Comparison of ENCODE assay signal across 1 cellular context in genomic region chr15:51580982-51581381, GRCh38.
A peak's percentile ranks its signal among the peaks of the same experiment; 100 is the strongest.
TF ChIP-seq lines count a peak whose summit lies in the region.

No MANE protein-coding gene starts in this region.

TF ChIP-seq in K562, 482 proteins besides CTCF, POLR2A, EP300 and RAD21 (continued from another document):
- TF ChIP-seq REST (CRISPR knock-in tag; IDR thresholded peaks at IDR 0.05; ENCODE audit: low read depth) (no peak), ZFX (CRISPR knock-in tag; IDR thresholded peaks at IDR 0.05) (no peak), MTA3 (IDR thresholded peaks at IDR 0.05; ENCODE audit: borderline replicate concordance) (0 out of 2 replicates have a peak, but pooled peaks have one; percentile 22), TFAP4 (CRISPR knock-in tag; IDR thresholded peaks at IDR 0.05; ENCODE audit: borderline replicate concordance) (no peak), ZKSCAN8 (CRISPR knock-in tag; IDR thresholded peaks at IDR 0.05) (no peak), POLR3G (IDR thresholded peaks at IDR 0.05; ENCODE audit: extremely low read depth, insufficient read length, insufficient replicate concordance) (no peak), SMAD3 (CRISPR knock-in tag; conservative IDR thresholded peaks at IDR 0.05) (no peak), KDM2B (CRISPR knock-in tag; IDR thresholded peaks at IDR 0.05) (no peak), MNT (conservative IDR thresholded peaks at IDR 0.05) (0 out of 4 replicates have a peak, but pooled peaks of 1 of the 2 experiments have one; percentile 13), EP400 (IDR thresholded peaks at IDR 0.05) (peak; percentile 13; the same call in 1 of the 2 replicates), AFF1 (IDR thresholded peaks at IDR 0.05; ENCODE audit: low read depth in 1 of 2, partially characterized antibody in 2 of 2) (no peak), GABPA (tag; conservative IDR thresholded peaks at IDR 0.05; ENCODE audit: low read depth) (0 out of 2 replicates have a peak, but pooled peaks have one; percentile 6), MED1 (CRISPR knock-in tag; IDR thresholded peaks at IDR 0.05; ENCODE audit: borderline replicate concordance) (no peak), PKNOX1 (IDR thresholded peaks at IDR 0.05) (no peak), HDAC6 (IDR thresholded peaks at IDR 0.05; ENCODE audit: low read depth, low read length) (no peak), HEY1 (CRISPR knock-in tag; IDR thresholded peaks at IDR 0.05; ENCODE audit: borderline replicate concordance) (no peak), NR2C1 (IDR thresholded peaks at IDR 0.05) (no peak), NR2C1 (tag; IDR thresholded peaks at IDR 0.05) (no peak), PHF21A (IDR thresholded peaks at IDR 0.05; ENCODE audit: borderline replicate concordance, low read depth) (no peak), POLR2H (tag; IDR thresholded peaks at IDR 0.05; ENCODE audit: low read depth) (no peak), ZC3H11A (IDR thresholded peaks at IDR 0.05; ENCODE audit: low read depth, low read length) (no peak), CEBPG (CRISPR knock-in tag; IDR thresholded peaks at IDR 0.05) (no peak), CEBPG (tag; conservative IDR thresholded peaks at IDR 0.05 in 1 of 2, IDR thresholded peaks at IDR 0.05 in 1 of 2) (no peak), MCM7 (IDR thresholded peaks at IDR 0.05) (no peak), L3MBTL2 (IDR thresholded peaks at IDR 0.05) (no peak), ZNF699 (CRISPR knock-in tag; IDR thresholded peaks at IDR 0.05; ENCODE audit: insufficient replicate concordance) (no peak), MBD2 (IDR thresholded peaks at IDR 0.05; ENCODE audit: borderline replicate concordance, low read depth) (no peak), SOX6 (IDR thresholded peaks at IDR 0.05) (peak; percentile 37; the same call in 1 of the 2 replicates)
- TF ChIP-seq, protein P1, sequence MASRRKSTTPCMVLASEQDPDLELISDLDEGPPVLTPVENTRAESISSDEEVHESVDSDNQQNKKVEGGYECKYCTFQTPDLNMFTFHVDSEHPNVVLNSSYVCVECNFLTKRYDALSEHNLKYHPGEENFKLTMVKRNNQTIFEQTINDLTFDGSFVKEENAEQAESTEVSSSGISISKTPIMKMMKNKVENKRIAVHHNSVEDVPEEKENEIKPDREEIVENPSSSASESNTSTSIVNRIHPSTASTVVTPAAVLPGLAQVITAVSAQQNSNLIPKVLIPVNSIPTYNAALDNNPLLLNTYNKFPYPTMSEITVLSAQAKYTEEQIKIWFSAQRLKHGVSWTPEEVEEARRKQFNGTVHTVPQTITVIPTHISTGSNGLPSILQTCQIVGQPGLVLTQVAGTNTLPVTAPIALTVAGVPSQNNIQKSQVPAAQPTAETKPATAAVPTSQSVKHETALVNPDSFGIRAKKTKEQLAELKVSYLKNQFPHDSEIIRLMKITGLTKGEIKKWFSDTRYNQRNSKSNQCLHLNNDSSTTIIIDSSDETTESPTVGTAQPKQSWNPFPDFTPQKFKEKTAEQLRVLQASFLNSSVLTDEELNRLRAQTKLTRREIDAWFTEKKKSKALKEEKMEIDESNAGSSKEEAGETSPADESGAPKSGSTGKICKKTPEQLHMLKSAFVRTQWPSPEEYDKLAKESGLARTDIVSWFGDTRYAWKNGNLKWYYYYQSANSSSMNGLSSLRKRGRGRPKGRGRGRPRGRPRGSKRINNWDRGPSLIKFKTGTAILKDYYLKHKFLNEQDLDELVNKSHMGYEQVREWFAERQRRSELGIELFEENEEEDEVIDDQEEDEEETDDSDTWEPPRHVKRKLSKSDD (conservative IDR thresholded peaks at IDR 0.05; ENCODE audit: low read length): no peak
- TF ChIP-seq, protein P2, sequence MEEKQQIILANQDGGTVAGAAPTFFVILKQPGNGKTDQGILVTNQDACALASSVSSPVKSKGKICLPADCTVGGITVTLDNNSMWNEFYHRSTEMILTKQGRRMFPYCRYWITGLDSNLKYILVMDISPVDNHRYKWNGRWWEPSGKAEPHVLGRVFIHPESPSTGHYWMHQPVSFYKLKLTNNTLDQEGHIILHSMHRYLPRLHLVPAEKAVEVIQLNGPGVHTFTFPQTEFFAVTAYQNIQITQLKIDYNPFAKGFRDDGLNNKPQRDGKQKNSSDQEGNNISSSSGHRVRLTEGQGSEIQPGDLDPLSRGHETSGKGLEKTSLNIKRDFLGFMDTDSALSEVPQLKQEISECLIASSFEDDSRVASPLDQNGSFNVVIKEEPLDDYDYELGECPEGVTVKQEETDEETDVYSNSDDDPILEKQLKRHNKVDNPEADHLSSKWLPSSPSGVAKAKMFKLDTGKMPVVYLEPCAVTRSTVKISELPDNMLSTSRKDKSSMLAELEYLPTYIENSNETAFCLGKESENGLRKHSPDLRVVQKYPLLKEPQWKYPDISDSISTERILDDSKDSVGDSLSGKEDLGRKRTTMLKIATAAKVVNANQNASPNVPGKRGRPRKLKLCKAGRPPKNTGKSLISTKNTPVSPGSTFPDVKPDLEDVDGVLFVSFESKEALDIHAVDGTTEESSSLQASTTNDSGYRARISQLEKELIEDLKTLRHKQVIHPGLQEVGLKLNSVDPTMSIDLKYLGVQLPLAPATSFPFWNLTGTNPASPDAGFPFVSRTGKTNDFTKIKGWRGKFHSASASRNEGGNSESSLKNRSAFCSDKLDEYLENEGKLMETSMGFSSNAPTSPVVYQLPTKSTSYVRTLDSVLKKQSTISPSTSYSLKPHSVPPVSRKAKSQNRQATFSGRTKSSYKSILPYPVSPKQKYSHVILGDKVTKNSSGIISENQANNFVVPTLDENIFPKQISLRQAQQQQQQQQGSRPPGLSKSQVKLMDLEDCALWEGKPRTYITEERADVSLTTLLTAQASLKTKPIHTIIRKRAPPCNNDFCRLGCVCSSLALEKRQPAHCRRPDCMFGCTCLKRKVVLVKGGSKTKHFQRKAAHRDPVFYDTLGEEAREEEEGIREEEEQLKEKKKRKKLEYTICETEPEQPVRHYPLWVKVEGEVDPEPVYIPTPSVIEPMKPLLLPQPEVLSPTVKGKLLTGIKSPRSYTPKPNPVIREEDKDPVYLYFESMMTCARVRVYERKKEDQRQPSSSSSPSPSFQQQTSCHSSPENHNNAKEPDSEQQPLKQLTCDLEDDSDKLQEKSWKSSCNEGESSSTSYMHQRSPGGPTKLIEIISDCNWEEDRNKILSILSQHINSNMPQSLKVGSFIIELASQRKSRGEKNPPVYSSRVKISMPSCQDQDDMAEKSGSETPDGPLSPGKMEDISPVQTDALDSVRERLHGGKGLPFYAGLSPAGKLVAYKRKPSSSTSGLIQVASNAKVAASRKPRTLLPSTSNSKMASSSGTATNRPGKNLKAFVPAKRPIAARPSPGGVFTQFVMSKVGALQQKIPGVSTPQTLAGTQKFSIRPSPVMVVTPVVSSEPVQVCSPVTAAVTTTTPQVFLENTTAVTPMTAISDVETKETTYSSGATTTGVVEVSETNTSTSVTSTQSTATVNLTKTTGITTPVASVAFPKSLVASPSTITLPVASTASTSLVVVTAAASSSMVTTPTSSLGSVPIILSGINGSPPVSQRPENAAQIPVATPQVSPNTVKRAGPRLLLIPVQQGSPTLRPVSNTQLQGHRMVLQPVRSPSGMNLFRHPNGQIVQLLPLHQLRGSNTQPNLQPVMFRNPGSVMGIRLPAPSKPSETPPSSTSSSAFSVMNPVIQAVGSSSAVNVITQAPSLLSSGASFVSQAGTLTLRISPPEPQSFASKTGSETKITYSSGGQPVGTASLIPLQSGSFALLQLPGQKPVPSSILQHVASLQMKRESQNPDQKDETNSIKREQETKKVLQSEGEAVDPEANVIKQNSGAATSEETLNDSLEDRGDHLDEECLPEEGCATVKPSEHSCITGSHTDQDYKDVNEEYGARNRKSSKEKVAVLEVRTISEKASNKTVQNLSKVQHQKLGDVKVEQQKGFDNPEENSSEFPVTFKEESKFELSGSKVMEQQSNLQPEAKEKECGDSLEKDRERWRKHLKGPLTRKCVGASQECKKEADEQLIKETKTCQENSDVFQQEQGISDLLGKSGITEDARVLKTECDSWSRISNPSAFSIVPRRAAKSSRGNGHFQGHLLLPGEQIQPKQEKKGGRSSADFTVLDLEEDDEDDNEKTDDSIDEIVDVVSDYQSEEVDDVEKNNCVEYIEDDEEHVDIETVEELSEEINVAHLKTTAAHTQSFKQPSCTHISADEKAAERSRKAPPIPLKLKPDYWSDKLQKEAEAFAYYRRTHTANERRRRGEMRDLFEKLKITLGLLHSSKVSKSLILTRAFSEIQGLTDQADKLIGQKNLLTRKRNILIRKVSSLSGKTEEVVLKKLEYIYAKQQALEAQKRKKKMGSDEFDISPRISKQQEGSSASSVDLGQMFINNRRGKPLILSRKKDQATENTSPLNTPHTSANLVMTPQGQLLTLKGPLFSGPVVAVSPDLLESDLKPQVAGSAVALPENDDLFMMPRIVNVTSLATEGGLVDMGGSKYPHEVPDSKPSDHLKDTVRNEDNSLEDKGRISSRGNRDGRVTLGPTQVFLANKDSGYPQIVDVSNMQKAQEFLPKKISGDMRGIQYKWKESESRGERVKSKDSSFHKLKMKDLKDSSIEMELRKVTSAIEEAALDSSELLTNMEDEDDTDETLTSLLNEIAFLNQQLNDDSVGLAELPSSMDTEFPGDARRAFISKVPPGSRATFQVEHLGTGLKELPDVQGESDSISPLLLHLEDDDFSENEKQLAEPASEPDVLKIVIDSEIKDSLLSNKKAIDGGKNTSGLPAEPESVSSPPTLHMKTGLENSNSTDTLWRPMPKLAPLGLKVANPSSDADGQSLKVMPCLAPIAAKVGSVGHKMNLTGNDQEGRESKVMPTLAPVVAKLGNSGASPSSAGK (IDR thresholded peaks at IDR 0.05): peak; percentile 49
